In the genomic region with DNA sequence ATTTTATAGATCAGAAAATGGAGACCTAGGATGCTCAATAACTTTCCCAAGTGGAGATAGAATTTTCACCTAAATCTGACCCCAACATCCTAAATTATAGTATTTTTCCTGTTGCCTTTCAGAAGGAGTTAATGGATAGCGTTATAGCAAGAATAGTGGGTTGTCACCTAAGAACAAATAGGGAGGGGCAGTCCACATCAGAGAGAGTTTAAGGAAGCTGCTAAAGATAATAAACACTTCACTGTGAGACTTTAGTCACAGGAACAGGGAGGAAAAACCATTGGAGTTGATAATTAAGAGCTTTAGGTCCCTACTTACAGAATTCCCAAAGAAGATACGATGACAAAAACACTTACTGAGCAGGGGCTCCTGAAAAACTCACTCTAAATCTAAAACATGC, we compare ENCODE assay signal across 28 cellular contexts.
"Had no signal": no experiment of that assay in that cellular context is flagged by ENCODE, and none has a peak within 500 bp of the region (broad histone marks: within the 10 kb centered on the region; RNA-seq: fewer than 3 reads in every experiment).

No MANE protein-coding gene starts in this region.

- H3K27ac ChIP-seq: colonic mucosa, coronary artery, dorsolateral prefrontal cortex, epithelial cell of prostate, esophagus muscularis mucosa, esophagus squamous epithelium, foreskin keratinocyte, gastrocnemius medialis, gastroesophageal sphincter, heart left ventricle, heart right ventricle had no signal

- H3K4me3 ChIP-seq: colonic mucosa, coronary artery, dorsolateral prefrontal cortex, esophagus muscularis mucosa, esophagus squamous epithelium, gastrocnemius medialis, gastroesophageal sphincter, heart left ventricle, heart right ventricle had no signal

- H3K27me3 ChIP-seq: colonic mucosa, esophagus muscularis mucosa, esophagus squamous epithelium, foreskin keratinocyte, gastrocnemius medialis, gastroesophageal sphincter, heart left ventricle, heart right ventricle had no signal

- H3K4me1 ChIP-seq: colonic mucosa, esophagus muscularis mucosa, esophagus squamous epithelium, foreskin keratinocyte, gastrocnemius medialis, gastroesophageal sphincter, heart left ventricle, heart right ventricle had no signal

- ATAC-seq: effector memory CD8-positive, alpha-beta T cell; esophagus mucosa; foreskin keratinocyte; gastrocnemius medialis; gastroesophageal sphincter; heart left ventricle; heart right ventricle had no signal

- H3K36me3 ChIP-seq: colonic mucosa, esophagus muscularis mucosa, esophagus squamous epithelium, gastrocnemius medialis, gastroesophageal sphincter, heart left ventricle, heart right ventricle had no signal

- FAIRE-seq: colon, endometrium, endothelial cell of umbilical vein, frontal cortex had no signal

- DNase-seq: colonic mucosa; cortex of kidney; dermis blood vessel endothelial cell; dorsolateral prefrontal cortex; effector CD4-positive, alpha-beta T cell; effector CD8-positive, alpha-beta T cell; effector memory CD4-positive, alpha-beta T cell; effector memory CD8-positive, alpha-beta T cell; endodermal cell; erythroblast; esophagus squamous epithelium; foreskin fibroblast; foreskin keratinocyte; foreskin melanocyte; gastrocnemius medialis; glutamatergic neuron; head of caudate nucleus; heart left ventricle; heart right ventricle had no signal

- H3K9me3 ChIP-seq: colonic mucosa, esophagus muscularis mucosa, esophagus squamous epithelium, gastrocnemius medialis, gastroesophageal sphincter, heart left ventricle, heart right ventricle had no signal
